Comparison of ENCODE assay signal across 1 cellular context in the genomic region with DNA sequence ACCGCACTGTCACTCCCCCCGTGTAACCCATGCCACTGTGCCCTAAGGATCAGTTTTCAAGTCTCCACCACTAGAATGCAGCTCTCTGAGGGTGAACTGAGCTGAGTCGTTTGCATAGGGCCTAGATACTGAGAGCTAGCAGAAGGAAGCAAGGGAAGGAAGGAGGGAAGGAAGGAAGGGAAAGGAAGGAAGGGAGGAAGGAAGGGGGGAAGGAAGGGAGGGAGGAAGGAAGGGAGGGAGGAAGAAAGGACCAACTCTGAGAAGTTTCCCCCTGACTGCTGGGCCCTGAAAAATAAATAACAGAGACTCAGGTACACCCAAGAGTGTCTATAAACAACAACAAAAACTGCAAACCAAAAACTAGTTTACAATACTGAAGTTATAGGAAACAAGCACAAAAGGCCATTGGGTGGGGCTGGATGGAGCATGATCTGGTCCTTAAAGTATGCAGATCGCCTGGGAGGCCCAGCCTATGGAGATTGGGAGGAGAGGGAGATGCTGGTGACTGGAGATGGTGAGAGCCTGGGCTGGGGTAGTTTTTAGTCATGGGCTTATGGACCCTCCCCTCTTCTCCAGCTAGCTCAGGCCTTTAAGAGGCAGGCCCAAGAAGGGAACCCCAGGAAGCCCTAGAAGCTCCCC.
TF ChIP-seq lines count a peak whose summit lies in the region.

No MANE protein-coding gene starts in this region.

TF ChIP-seq in K562, 482 proteins besides CTCF, POLR2A, EP300 and RAD21 (continued from another document):
- TF ChIP-seq, protein P1, sequence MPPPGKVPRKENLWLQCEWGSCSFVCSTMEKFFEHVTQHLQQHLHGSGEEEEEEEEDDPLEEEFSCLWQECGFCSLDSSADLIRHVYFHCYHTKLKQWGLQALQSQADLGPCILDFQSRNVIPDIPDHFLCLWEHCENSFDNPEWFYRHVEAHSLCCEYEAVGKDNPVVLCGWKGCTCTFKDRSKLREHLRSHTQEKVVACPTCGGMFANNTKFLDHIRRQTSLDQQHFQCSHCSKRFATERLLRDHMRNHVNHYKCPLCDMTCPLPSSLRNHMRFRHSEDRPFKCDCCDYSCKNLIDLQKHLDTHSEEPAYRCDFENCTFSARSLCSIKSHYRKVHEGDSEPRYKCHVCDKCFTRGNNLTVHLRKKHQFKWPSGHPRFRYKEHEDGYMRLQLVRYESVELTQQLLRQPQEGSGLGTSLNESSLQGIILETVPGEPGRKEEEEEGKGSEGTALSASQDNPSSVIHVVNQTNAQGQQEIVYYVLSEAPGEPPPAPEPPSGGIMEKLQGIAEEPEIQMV (tag; conservative IDR thresholded peaks at IDR 0.05; ENCODE audit: low read depth), result no peak
- TF ChIP-seq MEF2A (IDR thresholded peaks at IDR 0.05; ENCODE audit: control insufficient read depth, low read depth, low read length) (no peak), ZNF134 (CRISPR knock-in tag; conservative IDR thresholded peaks at IDR 0.05) (no peak), PHF8 (IDR thresholded peaks at IDR 0.05; ENCODE audit: borderline replicate concordance, low read length) (no peak), RUNX1 (IDR thresholded peaks at IDR 0.05; ENCODE audit: low read depth) (no peak), CCAR2 (IDR thresholded peaks at IDR 0.05; ENCODE audit: low read depth, low read length) (no peak), FOXM1 (IDR thresholded peaks at IDR 0.05; ENCODE audit: low read depth) (no peak), FOXM1 (CRISPR knock-in tag; IDR thresholded peaks at IDR 0.05; ENCODE audit: low read depth) (no peak), NCOR1 (IDR thresholded peaks at IDR 0.05) (no peak), ZNF124 (CRISPR knock-in tag; IDR thresholded peaks at IDR 0.05) (no peak), TFAM (CRISPR knock-in tag; conservative IDR thresholded peaks at IDR 0.05) (no peak), NR2C1 (IDR thresholded peaks at IDR 0.05) (no peak), NR2C1 (tag; IDR thresholded peaks at IDR 0.05) (no peak), CBFA2T2 (conservative IDR thresholded peaks at IDR 0.05) (no peak), ZNF77 (CRISPR knock-in tag; IDR thresholded peaks at IDR 0.05) (no peak), SP1 (CRISPR knock-in tag; IDR thresholded peaks at IDR 0.05) (no peak), RBM14 (IDR thresholded peaks at IDR 0.05; ENCODE audit: borderline replicate concordance, insufficient read depth, low read depth, low read length) (no peak), BRD4 (IDR thresholded peaks at IDR 0.05) (no peak), FOXA3 (CRISPR knock-in tag; conservative IDR thresholded peaks at IDR 0.05 in 1 of 2, IDR thresholded peaks at IDR 0.05 in 1 of 2) (no peak), PURB (CRISPR knock-in tag; IDR thresholded peaks at IDR 0.05; ENCODE audit: low read depth) (no peak), HCFC1 (IDR thresholded peaks at IDR 0.05; ENCODE audit: low read depth, low read length) (no peak), ARID1B (IDR thresholded peaks at IDR 0.05) (no peak)
- TF ChIP-seq, protein P2, sequence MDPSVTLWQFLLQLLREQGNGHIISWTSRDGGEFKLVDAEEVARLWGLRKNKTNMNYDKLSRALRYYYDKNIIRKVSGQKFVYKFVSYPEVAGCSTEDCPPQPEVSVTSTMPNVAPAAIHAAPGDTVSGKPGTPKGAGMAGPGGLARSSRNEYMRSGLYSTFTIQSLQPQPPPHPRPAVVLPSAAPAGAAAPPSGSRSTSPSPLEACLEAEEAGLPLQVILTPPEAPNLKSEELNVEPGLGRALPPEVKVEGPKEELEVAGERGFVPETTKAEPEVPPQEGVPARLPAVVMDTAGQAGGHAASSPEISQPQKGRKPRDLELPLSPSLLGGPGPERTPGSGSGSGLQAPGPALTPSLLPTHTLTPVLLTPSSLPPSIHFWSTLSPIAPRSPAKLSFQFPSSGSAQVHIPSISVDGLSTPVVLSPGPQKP (CRISPR knock-in tag; IDR thresholded peaks at IDR 0.05), result no peak
- TF ChIP-seq, protein P3, sequence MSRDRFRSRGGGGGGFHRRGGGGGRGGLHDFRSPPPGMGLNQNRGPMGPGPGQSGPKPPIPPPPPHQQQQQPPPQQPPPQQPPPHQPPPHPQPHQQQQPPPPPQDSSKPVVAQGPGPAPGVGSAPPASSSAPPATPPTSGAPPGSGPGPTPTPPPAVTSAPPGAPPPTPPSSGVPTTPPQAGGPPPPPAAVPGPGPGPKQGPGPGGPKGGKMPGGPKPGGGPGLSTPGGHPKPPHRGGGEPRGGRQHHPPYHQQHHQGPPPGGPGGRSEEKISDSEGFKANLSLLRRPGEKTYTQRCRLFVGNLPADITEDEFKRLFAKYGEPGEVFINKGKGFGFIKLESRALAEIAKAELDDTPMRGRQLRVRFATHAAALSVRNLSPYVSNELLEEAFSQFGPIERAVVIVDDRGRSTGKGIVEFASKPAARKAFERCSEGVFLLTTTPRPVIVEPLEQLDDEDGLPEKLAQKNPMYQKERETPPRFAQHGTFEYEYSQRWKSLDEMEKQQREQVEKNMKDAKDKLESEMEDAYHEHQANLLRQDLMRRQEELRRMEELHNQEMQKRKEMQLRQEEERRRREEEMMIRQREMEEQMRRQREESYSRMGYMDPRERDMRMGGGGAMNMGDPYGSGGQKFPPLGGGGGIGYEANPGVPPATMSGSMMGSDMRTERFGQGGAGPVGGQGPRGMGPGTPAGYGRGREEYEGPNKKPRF (IDR thresholded peaks at IDR 0.05; ENCODE audit: low read depth, low read length), result no peak
- TF ChIP-seq, protein P4, sequence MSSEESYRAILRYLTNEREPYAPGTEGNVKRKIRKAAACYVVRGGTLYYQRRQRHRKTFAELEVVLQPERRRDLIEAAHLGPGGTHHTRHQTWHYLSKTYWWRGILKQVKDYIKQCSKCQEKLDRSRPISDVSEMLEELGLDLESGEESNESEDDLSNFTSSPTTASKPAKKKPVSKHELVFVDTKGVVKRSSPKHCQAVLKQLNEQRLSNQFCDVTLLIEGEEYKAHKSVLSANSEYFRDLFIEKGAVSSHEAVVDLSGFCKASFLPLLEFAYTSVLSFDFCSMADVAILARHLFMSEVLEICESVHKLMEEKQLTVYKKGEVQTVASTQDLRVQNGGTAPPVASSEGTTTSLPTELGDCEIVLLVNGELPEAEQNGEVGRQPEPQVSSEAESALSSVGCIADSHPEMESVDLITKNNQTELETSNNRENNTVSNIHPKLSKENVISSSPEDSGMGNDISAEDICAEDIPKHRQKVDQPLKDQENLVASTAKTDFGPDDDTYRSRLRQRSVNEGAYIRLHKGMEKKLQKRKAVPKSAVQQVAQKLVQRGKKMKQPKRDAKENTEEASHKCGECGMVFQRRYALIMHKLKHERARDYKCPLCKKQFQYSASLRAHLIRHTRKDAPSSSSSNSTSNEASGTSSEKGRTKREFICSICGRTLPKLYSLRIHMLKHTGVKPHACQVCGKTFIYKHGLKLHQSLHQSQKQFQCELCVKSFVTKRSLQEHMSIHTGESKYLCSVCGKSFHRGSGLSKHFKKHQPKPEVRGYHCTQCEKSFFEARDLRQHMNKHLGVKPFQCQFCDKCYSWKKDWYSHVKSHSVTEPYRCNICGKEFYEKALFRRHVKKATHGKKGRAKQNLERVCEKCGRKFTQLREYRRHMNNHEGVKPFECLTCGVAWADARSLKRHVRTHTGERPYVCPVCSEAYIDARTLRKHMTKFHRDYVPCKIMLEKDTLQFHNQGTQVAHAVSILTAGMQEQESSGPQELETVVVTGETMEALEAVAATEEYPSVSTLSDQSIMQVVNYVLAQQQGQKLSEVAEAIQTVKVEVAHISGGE (CRISPR knock-in tag; IDR thresholded peaks at IDR 0.05), result no peak
- TF ChIP-seq, protein P5, sequence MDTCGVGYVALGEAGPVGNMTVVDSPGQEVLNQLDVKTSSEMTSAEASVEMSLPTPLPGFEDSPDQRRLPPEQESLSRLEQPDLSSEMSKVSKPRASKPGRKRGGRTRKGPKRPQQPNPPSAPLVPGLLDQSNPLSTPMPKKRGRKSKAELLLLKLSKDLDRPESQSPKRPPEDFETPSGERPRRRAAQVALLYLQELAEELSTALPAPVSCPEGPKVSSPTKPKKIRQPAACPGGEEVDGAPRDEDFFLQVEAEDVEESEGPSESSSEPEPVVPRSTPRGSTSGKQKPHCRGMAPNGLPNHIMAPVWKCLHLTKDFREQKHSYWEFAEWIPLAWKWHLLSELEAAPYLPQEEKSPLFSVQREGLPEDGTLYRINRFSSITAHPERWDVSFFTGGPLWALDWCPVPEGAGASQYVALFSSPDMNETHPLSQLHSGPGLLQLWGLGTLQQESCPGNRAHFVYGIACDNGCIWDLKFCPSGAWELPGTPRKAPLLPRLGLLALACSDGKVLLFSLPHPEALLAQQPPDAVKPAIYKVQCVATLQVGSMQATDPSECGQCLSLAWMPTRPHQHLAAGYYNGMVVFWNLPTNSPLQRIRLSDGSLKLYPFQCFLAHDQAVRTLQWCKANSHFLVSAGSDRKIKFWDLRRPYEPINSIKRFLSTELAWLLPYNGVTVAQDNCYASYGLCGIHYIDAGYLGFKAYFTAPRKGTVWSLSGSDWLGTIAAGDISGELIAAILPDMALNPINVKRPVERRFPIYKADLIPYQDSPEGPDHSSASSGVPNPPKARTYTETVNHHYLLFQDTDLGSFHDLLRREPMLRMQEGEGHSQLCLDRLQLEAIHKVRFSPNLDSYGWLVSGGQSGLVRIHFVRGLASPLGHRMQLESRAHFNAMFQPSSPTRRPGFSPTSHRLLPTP (IDR thresholded peaks at IDR 0.05; ENCODE audit: borderline replicate concordance, extremely low read depth, insufficient read length), result no peak
- TF ChIP-seq, protein P6, sequence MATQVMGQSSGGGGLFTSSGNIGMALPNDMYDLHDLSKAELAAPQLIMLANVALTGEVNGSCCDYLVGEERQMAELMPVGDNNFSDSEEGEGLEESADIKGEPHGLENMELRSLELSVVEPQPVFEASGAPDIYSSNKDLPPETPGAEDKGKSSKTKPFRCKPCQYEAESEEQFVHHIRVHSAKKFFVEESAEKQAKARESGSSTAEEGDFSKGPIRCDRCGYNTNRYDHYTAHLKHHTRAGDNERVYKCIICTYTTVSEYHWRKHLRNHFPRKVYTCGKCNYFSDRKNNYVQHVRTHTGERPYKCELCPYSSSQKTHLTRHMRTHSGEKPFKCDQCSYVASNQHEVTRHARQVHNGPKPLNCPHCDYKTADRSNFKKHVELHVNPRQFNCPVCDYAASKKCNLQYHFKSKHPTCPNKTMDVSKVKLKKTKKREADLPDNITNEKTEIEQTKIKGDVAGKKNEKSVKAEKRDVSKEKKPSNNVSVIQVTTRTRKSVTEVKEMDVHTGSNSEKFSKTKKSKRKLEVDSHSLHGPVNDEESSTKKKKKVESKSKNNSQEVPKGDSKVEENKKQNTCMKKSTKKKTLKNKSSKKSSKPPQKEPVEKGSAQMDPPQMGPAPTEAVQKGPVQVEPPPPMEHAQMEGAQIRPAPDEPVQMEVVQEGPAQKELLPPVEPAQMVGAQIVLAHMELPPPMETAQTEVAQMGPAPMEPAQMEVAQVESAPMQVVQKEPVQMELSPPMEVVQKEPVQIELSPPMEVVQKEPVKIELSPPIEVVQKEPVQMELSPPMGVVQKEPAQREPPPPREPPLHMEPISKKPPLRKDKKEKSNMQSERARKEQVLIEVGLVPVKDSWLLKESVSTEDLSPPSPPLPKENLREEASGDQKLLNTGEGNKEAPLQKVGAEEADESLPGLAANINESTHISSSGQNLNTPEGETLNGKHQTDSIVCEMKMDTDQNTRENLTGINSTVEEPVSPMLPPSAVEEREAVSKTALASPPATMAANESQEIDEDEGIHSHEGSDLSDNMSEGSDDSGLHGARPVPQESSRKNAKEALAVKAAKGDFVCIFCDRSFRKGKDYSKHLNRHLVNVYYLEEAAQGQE (CRISPR knock-in tag; IDR thresholded peaks at IDR 0.05; ENCODE audit: low read depth), result no peak
- TF ChIP-seq, protein P7, sequence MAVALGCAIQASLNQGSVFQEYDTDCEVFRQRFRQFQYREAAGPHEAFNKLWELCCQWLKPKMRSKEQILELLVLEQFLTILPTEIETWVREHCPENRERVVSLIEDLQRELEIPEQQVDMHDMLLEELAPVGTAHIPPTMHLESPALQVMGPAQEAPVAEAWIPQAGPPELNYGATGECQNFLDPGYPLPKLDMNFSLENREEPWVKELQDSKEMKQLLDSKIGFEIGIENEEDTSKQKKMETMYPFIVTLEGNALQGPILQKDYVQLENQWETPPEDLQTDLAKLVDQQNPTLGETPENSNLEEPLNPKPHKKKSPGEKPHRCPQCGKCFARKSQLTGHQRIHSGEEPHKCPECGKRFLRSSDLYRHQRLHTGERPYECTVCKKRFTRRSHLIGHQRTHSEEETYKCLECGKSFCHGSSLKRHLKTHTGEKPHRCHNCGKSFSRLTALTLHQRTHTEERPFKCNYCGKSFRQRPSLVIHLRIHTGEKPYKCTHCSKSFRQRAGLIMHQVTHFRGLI (CRISPR knock-in tag; IDR thresholded peaks at IDR 0.05), result no peak
